ENCODE assay signal across 14 cellular contexts in genomic region chr22:20576445-20576816, GRCh38.
DNase-seq lines count a peak whose midpoint lies in the region; ATAC-seq, FAIRE-seq and TF ChIP-seq lines count a peak whose summit lies in the region.
"Had no signal": no experiment of that assay in that cellular context is flagged by ENCODE, and none has a peak within 500 bp of the region (broad histone marks: within the 10 kb centered on the region; RNA-seq: fewer than 3 reads in every experiment).

No MANE protein-coding gene starts in this region.

- intact Hi-C loops in endothelial cell of umbilical vein (cut with micrococcal nuclease), result no loop called here
- intact Hi-C loops in sciatic nerve (cut with DNase I), result loop anchor here (10.0 kb wide), 1 partner anchor 152 kb away; no protein-coding TSS in a partner anchor

- no peaks in the 10 kb centered on the region for H3K9me3 ChIP-seq in endothelial cell of umbilical vein (replicated peaks; ENCODE audit: control insufficient read depth, insufficient read depth, low read length)

- no peak for TF ChIP-seq CTCF in endothelial cell of umbilical vein (IDR thresholded peaks at IDR 0.05; ENCODE audit: extremely low read depth in 1 of 2, insufficient read depth in 1 of 2, low read depth in 1 of 2, low read length in 2 of 2)

- DNase-seq in activated T-cell treated with anti-CD3 and anti-CD28 coated beads, Interleukin-2, amount 50 U/mL, for 1 hour, result peak; percentile 16
- DNase-seq in activated T-cell treated with anti-CD3 and anti-CD28 coated beads for 4 hours, result no peak
- peak; percentile 97 for DNase-seq in Kasumi-1 (lab: John Stamatoyannopoulos, UW)
- DNase-seq in endothelial cell of umbilical vein (ENCODE audit: low read depth, low spot score), result no peak
- DNase-seq in sciatic nerve (ENCODE audit: low spot score), result no peak
- DNase-seq in effector CD8-positive, alpha-beta T cell (lab: John Stamatoyannopoulos, UW), result no peak
- DNase-seq in LoVo (ENCODE audit: low spot score), result no peak
- DNase-seq: dermis blood vessel endothelial cell, DMS153 had no signal

- dilution Hi-C loops in endothelial cell of umbilical vein (cut with MboI; ENCODE audit: extremely low pct_ligation_motif_present, low sequenced_read_pairs), result no loop called here

- peak; percentile 39 for ATAC-seq in sciatic nerve
- no peak for ATAC-seq in GM21526 (IDR thresholded peaks at IDR 0.05; ENCODE audit: low FRiP score, unreplicated experiment)
- ATAC-seq: HCT116 had no signal

- peaks cover 12% of the 10 kb centered on the region for H3K79me2 ChIP-seq in endothelial cell of umbilical vein (ENCODE audit: control insufficient read depth, insufficient read depth, low read length)

- H4K20me1 ChIP-seq in endothelial cell of umbilical vein (replicated peaks; ENCODE audit: control insufficient read depth, extremely low read depth, insufficient read depth, low read length), result no peaks in the 10 kb centered on the region

- no peak overlapping the region for H3K9ac ChIP-seq in endothelial cell of umbilical vein (replicated peaks; ENCODE audit: extremely low read depth, insufficient read depth, low read length)

- CTCF ChIA-PET in endothelial cell of umbilical vein (lab: Charles Lee), result interaction anchor here (1.1 to 2.2 kb wide), 2 partner anchors 8 to 12 kb away, joined by 5 to 10 read pairs; no protein-coding TSS in a partner anchor

- no peak overlapping the region for H3K4me3 ChIP-seq in endothelial cell of umbilical vein (replicated peaks in 1 of 3; ENCODE audit: insufficient read depth in 1 of 3, low read depth in 1 of 3, low read length in 3 of 3)
- H3K4me3 ChIP-seq: lung, smooth muscle cell had no signal

- no peak overlapping the region for H2AFZ ChIP-seq in endothelial cell of umbilical vein (ENCODE audit: low read depth, low read length)

- H3K36me3 ChIP-seq in endothelial cell of umbilical vein (ENCODE audit: control insufficient read depth in 2 of 2, extremely low read depth in 1 of 2, insufficient read depth in 2 of 2, low read length in 2 of 2), result peaks cover 36 to 66% of the 10 kb centered on the region in 2 experiments

- POLR2A ChIA-PET in endothelial cell of umbilical vein (lab: Charles Lee), result interaction anchor here (0.6 kb wide), 1 partner anchor 19 kb away, joined by 3 read pairs; no protein-coding TSS in a partner anchor

- H3K27ac ChIP-seq in endothelial cell of umbilical vein (ENCODE audit: insufficient read depth, low read depth, low read length), result no peak overlapping the region
- H3K27ac ChIP-seq: VCaP had no signal

- FAIRE-seq in endothelial cell of umbilical vein (lab: Jason Lieb, UNC), result peak; percentile 40

- no peaks in the 10 kb centered on the region for H3K9me1 ChIP-seq in endothelial cell of umbilical vein (replicated peaks; ENCODE audit: control insufficient read depth, extremely low read depth, insufficient read depth, low read length)

- H3K4me1 ChIP-seq in endothelial cell of umbilical vein (ENCODE audit: control insufficient read depth, extremely low read depth, insufficient read depth, low read length), result no peaks in the 10 kb centered on the region

- H3K4me2 ChIP-seq in endothelial cell of umbilical vein (ENCODE audit: insufficient read depth, low read length), result no peak overlapping the region
- H3K4me2 ChIP-seq: smooth muscle cell had no signal

- TF ChIP-seq POLR2A in endothelial cell of umbilical vein (IDR thresholded peaks at IDR 0.05; ENCODE audit: low read depth, low read length), result no peak

- no peaks in the 10 kb centered on the region for H3K27me3 ChIP-seq in endothelial cell of umbilical vein (ENCODE audit: control insufficient read depth in 2 of 2, insufficient read depth in 2 of 2, low read length in 2 of 2)

- BruUV-seq in endothelial cell of umbilical vein (replicated peaks; lab: Mats Ljungman, UMichigan), result no TSS peak

TF ChIP-seq in endothelial cell of umbilical vein, 7 proteins besides CTCF, POLR2A, EP300 and RAD21:
- TF ChIP-seq JUN (IDR thresholded peaks at IDR 0.05; ENCODE audit: borderline replicate concordance, insufficient read depth, insufficient read length, low read depth) (no peak), GATA2 (IDR thresholded peaks at IDR 0.05; ENCODE audit: insufficient read depth, insufficient read length, low read depth, low read length) (no peak), MAX (IDR thresholded peaks at IDR 0.05; ENCODE audit: insufficient read depth, insufficient read length) (no peak), POLR2AphosphoS5 (IDR thresholded peaks at IDR 0.05; ENCODE audit: insufficient read depth, low read depth, low read length) (no peak), FOS (IDR thresholded peaks at IDR 0.05; ENCODE audit: borderline replicate concordance, insufficient read depth, low read length) (no peak), MYC (IDR thresholded peaks at IDR 0.05; ENCODE audit: low read depth, low read length) (no peak), EZH2 (IDR thresholded peaks at IDR 0.05; ENCODE audit: borderline replicate concordance, low read depth, low read length, severe bottlenecking) (no peak)

Comparison
In these comparisons a context has a peak if more than half of its experiments do, and no peak if none do; other contexts are left out.
1. DNase-seq: peak in activated T-cell treated with anti-CD3 and anti-CD28 coated beads, Interleukin-2, amount 50 U/mL, for 1 hour (single experiment) and Kasumi-1 (2 of 2); none in activated T-cell treated with anti-CD3 and anti-CD28 coated beads for 4 hours (single experiment), endothelial cell of umbilical vein (single experiment), sciatic nerve (single experiment), effector CD8-positive, alpha-beta T cell (single experiment) and LoVo (single experiment).